ENCODE assay signal across 1 cellular context in the genomic region with DNA sequence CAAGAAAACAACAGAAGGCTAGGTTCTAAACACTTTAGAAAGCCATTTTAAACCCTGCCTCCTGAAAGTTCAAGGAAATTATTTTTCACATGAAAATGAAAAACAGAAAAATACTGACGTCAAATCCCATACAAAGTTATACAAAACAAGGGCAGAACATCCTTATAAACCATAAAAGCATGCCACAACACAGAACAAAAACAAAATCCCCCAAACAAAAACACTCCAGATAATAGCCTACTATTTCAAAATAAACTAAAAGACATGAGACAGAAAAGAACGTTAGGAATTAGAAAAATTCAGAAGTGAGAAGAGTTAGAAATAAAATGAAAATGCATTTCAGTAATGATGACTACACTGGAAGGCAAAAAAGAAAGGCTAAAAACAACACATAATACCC.
TF ChIP-seq lines count a peak whose summit lies in the region.

No MANE protein-coding gene starts in this region.

TF ChIP-seq in WTC11, 78 proteins besides CTCF, POLR2A, EP300 and RAD21 (continued from another document):
- TF ChIP-seq, protein P1, sequence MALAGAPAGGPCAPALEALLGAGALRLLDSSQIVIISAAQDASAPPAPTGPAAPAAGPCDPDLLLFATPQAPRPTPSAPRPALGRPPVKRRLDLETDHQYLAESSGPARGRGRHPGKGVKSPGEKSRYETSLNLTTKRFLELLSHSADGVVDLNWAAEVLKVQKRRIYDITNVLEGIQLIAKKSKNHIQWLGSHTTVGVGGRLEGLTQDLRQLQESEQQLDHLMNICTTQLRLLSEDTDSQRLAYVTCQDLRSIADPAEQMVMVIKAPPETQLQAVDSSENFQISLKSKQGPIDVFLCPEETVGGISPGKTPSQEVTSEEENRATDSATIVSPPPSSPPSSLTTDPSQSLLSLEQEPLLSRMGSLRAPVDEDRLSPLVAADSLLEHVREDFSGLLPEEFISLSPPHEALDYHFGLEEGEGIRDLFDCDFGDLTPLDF (CRISPR knock-in tag; IDR thresholded peaks at IDR 0.05) = no peak
- TF ChIP-seq RORB (CRISPR knock-in tag; IDR thresholded peaks at IDR 0.05) (no peak), CREM (CRISPR knock-in tag; IDR thresholded peaks at IDR 0.05) (no peak), TEAD4 (CRISPR knock-in tag; IDR thresholded peaks at IDR 0.05) (no peak), TEAD1 (CRISPR knock-in tag; IDR thresholded peaks at IDR 0.05) (no peak), ESRRA (CRISPR knock-in tag; IDR thresholded peaks at IDR 0.05; ENCODE audit: borderline replicate concordance) (no peak), EMX1 (CRISPR knock-in tag; IDR thresholded peaks at IDR 0.05) (no peak)
- TF ChIP-seq, protein P2, sequence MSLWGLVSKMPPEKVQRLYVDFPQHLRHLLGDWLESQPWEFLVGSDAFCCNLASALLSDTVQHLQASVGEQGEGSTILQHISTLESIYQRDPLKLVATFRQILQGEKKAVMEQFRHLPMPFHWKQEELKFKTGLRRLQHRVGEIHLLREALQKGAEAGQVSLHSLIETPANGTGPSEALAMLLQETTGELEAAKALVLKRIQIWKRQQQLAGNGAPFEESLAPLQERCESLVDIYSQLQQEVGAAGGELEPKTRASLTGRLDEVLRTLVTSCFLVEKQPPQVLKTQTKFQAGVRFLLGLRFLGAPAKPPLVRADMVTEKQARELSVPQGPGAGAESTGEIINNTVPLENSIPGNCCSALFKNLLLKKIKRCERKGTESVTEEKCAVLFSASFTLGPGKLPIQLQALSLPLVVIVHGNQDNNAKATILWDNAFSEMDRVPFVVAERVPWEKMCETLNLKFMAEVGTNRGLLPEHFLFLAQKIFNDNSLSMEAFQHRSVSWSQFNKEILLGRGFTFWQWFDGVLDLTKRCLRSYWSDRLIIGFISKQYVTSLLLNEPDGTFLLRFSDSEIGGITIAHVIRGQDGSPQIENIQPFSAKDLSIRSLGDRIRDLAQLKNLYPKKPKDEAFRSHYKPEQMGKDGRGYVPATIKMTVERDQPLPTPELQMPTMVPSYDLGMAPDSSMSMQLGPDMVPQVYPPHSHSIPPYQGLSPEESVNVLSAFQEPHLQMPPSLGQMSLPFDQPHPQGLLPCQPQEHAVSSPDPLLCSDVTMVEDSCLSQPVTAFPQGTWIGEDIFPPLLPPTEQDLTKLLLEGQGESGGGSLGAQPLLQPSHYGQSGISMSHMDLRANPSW (CRISPR knock-in tag; conservative IDR thresholded peaks at IDR 0.05; ENCODE audit: low read depth) = no peak
- TF ChIP-seq, protein P3, sequence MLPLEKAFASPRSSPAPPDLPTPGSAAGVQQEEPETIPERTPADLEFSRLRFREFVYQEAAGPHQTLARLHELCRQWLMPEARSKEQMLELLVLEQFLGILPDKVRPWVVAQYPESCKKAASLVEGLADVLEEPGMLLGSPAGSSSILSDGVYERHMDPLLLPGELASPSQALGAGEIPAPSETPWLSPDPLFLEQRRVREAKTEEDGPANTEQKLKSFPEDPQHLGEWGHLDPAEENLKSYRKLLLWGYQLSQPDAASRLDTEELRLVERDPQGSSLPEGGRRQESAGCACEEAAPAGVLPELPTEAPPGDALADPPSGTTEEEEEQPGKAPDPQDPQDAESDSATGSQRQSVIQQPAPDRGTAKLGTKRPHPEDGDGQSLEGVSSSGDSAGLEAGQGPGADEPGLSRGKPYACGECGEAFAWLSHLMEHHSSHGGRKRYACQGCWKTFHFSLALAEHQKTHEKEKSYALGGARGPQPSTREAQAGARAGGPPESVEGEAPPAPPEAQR (CRISPR knock-in tag; IDR thresholded peaks at IDR 0.05) = no peak
- TF ChIP-seq, protein P4, sequence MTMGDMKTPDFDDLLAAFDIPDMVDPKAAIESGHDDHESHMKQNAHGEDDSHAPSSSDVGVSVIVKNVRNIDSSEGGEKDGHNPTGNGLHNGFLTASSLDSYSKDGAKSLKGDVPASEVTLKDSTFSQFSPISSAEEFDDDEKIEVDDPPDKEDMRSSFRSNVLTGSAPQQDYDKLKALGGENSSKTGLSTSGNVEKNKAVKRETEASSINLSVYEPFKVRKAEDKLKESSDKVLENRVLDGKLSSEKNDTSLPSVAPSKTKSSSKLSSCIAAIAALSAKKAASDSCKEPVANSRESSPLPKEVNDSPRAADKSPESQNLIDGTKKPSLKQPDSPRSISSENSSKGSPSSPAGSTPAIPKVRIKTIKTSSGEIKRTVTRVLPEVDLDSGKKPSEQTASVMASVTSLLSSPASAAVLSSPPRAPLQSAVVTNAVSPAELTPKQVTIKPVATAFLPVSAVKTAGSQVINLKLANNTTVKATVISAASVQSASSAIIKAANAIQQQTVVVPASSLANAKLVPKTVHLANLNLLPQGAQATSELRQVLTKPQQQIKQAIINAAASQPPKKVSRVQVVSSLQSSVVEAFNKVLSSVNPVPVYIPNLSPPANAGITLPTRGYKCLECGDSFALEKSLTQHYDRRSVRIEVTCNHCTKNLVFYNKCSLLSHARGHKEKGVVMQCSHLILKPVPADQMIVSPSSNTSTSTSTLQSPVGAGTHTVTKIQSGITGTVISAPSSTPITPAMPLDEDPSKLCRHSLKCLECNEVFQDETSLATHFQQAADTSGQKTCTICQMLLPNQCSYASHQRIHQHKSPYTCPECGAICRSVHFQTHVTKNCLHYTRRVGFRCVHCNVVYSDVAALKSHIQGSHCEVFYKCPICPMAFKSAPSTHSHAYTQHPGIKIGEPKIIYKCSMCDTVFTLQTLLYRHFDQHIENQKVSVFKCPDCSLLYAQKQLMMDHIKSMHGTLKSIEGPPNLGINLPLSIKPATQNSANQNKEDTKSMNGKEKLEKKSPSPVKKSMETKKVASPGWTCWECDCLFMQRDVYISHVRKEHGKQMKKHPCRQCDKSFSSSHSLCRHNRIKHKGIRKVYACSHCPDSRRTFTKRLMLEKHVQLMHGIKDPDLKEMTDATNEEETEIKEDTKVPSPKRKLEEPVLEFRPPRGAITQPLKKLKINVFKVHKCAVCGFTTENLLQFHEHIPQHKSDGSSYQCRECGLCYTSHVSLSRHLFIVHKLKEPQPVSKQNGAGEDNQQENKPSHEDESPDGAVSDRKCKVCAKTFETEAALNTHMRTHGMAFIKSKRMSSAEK (CRISPR knock-in tag; IDR thresholded peaks at IDR 0.05; ENCODE audit: borderline replicate concordance) = no peak
- TF ChIP-seq, protein P5, sequence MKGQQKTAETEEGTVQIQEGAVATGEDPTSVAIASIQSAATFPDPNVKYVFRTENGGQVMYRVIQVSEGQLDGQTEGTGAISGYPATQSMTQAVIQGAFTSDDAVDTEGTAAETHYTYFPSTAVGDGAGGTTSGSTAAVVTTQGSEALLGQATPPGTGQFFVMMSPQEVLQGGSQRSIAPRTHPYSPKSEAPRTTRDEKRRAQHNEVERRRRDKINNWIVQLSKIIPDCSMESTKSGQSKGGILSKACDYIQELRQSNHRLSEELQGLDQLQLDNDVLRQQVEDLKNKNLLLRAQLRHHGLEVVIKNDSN (CRISPR knock-in tag; IDR thresholded peaks at IDR 0.05) = no peak
- TF ChIP-seq, protein P6, sequence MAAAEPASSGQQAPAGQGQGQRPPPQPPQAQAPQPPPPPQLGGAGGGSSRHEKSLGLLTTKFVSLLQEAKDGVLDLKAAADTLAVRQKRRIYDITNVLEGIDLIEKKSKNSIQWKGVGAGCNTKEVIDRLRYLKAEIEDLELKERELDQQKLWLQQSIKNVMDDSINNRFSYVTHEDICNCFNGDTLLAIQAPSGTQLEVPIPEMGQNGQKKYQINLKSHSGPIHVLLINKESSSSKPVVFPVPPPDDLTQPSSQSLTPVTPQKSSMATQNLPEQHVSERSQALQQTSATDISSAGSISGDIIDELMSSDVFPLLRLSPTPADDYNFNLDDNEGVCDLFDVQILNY (CRISPR knock-in tag; IDR thresholded peaks at IDR 0.05) = no peak
- TF ChIP-seq, protein P7, sequence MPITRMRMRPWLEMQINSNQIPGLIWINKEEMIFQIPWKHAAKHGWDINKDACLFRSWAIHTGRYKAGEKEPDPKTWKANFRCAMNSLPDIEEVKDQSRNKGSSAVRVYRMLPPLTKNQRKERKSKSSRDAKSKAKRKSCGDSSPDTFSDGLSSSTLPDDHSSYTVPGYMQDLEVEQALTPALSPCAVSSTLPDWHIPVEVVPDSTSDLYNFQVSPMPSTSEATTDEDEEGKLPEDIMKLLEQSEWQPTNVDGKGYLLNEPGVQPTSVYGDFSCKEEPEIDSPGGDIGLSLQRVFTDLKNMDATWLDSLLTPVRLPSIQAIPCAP (CRISPR knock-in tag; IDR thresholded peaks at IDR 0.05) = no peak
- TF ChIP-seq, protein P8, sequence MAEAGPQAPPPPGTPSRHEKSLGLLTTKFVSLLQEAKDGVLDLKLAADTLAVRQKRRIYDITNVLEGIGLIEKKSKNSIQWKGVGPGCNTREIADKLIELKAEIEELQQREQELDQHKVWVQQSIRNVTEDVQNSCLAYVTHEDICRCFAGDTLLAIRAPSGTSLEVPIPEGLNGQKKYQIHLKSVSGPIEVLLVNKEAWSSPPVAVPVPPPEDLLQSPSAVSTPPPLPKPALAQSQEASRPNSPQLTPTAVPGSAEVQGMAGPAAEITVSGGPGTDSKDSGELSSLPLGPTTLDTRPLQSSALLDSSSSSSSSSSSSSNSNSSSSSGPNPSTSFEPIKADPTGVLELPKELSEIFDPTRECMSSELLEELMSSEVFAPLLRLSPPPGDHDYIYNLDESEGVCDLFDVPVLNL (CRISPR knock-in tag; IDR thresholded peaks at IDR 0.05; ENCODE audit: borderline replicate concordance, low read depth) = no peak
